Comparison of ENCODE assay signal across 21 cellular contexts in genomic region chr11:59710136-59710847, GRCh38. TPM values are rescaled to one million over a fixed set of nuclear protein-coding genes. Genes with fewer than 3 reads are reported as not detected.
A peak's percentile ranks its signal among the peaks of the same experiment; 100 is the strongest.
DNase-seq lines count a peak whose midpoint lies in the region; ATAC-seq, FAIRE-seq and TF ChIP-seq lines count a peak whose summit lies in the region.
"Had no signal": no experiment of that assay in that cellular context is flagged by ENCODE, and none has a peak within 500 bp of the region (broad histone marks: within the 10 kb centered on the region; RNA-seq: fewer than 3 reads in every experiment).

No MANE protein-coding gene starts in this region.

- TF ChIP-seq POLR2A in endothelial cell of umbilical vein (IDR thresholded peaks at IDR 0.05; ENCODE audit: low read depth, low read length), result no peak

- H3K79me1 ChIP-seq in trophoblast cell (ENCODE audit: low read length), result peaks cover 4% of the 10 kb centered on the region

- no peaks in the 10 kb centered on the region for H3K9me3 Mint-ChIP-seq in HFFc6

- H3K9me3 ChIP-seq in OCI-LY7 (ENCODE audit: low read length) (no peaks in the 10 kb centered on the region), endothelial cell of umbilical vein (replicated peaks; ENCODE audit: control insufficient read depth, insufficient read depth, low read length) (no peaks in the 10 kb centered on the region), trophoblast cell (ENCODE audit: insufficient read depth, low read depth, low read length) (no peaks in the 10 kb centered on the region), right cardiac atrium (ENCODE audit: control insufficient read depth, low read length) (no peaks in the 10 kb centered on the region)
- H3K9me3 ChIP-seq: A549 had no signal

- TF ChIP-seq CTCF in HFFc6 (IDR thresholded peaks at IDR 0.05), result no peak
- TF ChIP-seq CTCF in OCI-LY7 (conservative IDR thresholded peaks at IDR 0.05; ENCODE audit: low read length), result no peak
- TF ChIP-seq CTCF in endothelial cell of umbilical vein (IDR thresholded peaks at IDR 0.05; ENCODE audit: extremely low read depth in 1 of 2, insufficient read depth in 1 of 2, low read depth in 1 of 2, low read length in 2 of 2), result no peak

- WGBS in trophoblast cell (ENCODE audit: extremely low coverage, insufficient coverage, insufficient read length), result no CpG with 5 or more reads among the region's 3 CpGs
- WGBS in right cardiac atrium, result 67% methylated on average over 3 of the region's 3 CpGs

- no peak overlapping the region for H3K4ac ChIP-seq in trophoblast cell (ENCODE audit: low read depth, low read length)

- no peak overlapping the region for H4K8ac ChIP-seq in trophoblast cell (ENCODE audit: low read depth, low read length)

- H3K79me2 ChIP-seq in OCI-LY7 (ENCODE audit: insufficient read depth, low read depth, low read length) (no peaks in the 10 kb centered on the region), endothelial cell of umbilical vein (ENCODE audit: control insufficient read depth, insufficient read depth, low read length) (no peaks in the 10 kb centered on the region), trophoblast cell (ENCODE audit: control insufficient read depth, insufficient read depth, low read length, poor library complexity) (no peaks in the 10 kb centered on the region)

- POLR2A ChIA-PET in OCI-LY7 (lab: Charles Lee) (interaction anchor here (0.6 kb wide), 2 partner anchors 72 to 395 kb away, joined by 5 to 7 read pairs; no protein-coding TSS in a partner anchor), endothelial cell of umbilical vein (lab: Charles Lee) (no interaction called here)

- BruUV-seq in OCI-LY7 (replicated peaks; lab: Mats Ljungman, UMichigan) (no TSS peak), endothelial cell of umbilical vein (replicated peaks; lab: Mats Ljungman, UMichigan) (no TSS peak)

- H4K20me1 ChIP-seq in OCI-LY7 (ENCODE audit: insufficient read depth, low read length) (no peaks in the 10 kb centered on the region), endothelial cell of umbilical vein (replicated peaks; ENCODE audit: control insufficient read depth, extremely low read depth, insufficient read depth, low read length) (no peaks in the 10 kb centered on the region)

- DNase-seq in HFFc6 (peak; percentile 12), OCI-LY7 (ENCODE audit: low spot score) (no peak), endothelial cell of umbilical vein (ENCODE audit: low read depth, low spot score) (no peak), trophoblast cell (no peak), right cardiac atrium (no peak), T-helper 2 cell (no peak), ureter (ENCODE audit: low spot score) (no peak)
- DNase-seq: C1 segment of cervical spinal cord, GF-D8, Kasumi-1, NCI-H1417, NCI-H1930, NCI-H446 treated with DMSO at 0.1 percent for 48 hours, NCI-H748 treated with DMSO at 0.1 percent for 48 hours, SHP77 treated with DMSO at 0.1 percent for 48 hours had no signal

- dilution Hi-C loops in endothelial cell of umbilical vein (cut with MboI; ENCODE audit: extremely low pct_ligation_motif_present, low sequenced_read_pairs), result no loop called here

- ATAC-seq in HG02798 (IDR thresholded peaks at IDR 0.05; ENCODE audit: poor library complexity, unreplicated experiment) (no peak), right cardiac atrium (no peak)
- ATAC-seq: A549 had no signal

- H4K12ac ChIP-seq in trophoblast cell (ENCODE audit: low read depth, low read length), result no peak overlapping the region

- no peaks in the 10 kb centered on the region for H3K9me2 ChIP-seq in OCI-LY7 (ENCODE audit: insufficient read depth, low read length)

- H3K14ac ChIP-seq in trophoblast cell (ENCODE audit: low read length), result no peak overlapping the region

- H3K4me1 ChIP-seq in OCI-LY7 (ENCODE audit: insufficient read depth, low read length, poor library complexity, severe bottlenecking) (no peaks in the 10 kb centered on the region), endothelial cell of umbilical vein (ENCODE audit: control insufficient read depth, extremely low read depth, insufficient read depth, low read length) (peaks cover 18% of the 10 kb centered on the region), trophoblast cell (ENCODE audit: control insufficient read depth in 1 of 2, insufficient read depth in 2 of 2, low read length in 2 of 2) (peaks cover 3% of the 10 kb centered on the region in 2 experiments), right cardiac atrium (ENCODE audit: control insufficient read depth, insufficient read depth, low read length) (no peaks in the 10 kb centered on the region)

- H2AFZ ChIP-seq in OCI-LY7 (ENCODE audit: low read length) (0 out of 2 replicates have a peak overlapping the region, but pooled peaks have one; percentile 9), endothelial cell of umbilical vein (ENCODE audit: low read depth, low read length) (no peak overlapping the region), trophoblast cell (ENCODE audit: insufficient read depth, low read length, poor library complexity) (no peak overlapping the region)

- CTCF ChIA-PET in OCI-LY7 (lab: Charles Lee; ENCODE audit: unreplicated experiment) (no interaction called here), endothelial cell of umbilical vein (lab: Charles Lee) (interaction anchor here (0.9 to 1.3 kb wide), 2 partner anchors 11 to 15 kb away, joined by 3 to 4 read pairs; no protein-coding TSS in a partner anchor)

- peak overlapping the region; percentile 38 for H2BK12ac ChIP-seq in trophoblast cell (ENCODE audit: low read length)

- peak overlapping the region; percentile 77 for H3K4me3 Mint-ChIP-seq in HFFc6

- no peaks in the 10 kb centered on the region for H3K36me3 ChIP-seq in OCI-LY7 (ENCODE audit: insufficient read depth, low read length)
- no peaks in the 10 kb centered on the region for H3K36me3 ChIP-seq in endothelial cell of umbilical vein (ENCODE audit: control insufficient read depth in 2 of 2, extremely low read depth in 1 of 2, insufficient read depth in 2 of 2, low read length in 2 of 2)
- no peaks in the 10 kb centered on the region for H3K36me3 ChIP-seq in trophoblast cell (ENCODE audit: control insufficient read depth in 1 of 2, insufficient read depth in 2 of 2, low read length in 2 of 2)

- no peak overlapping the region for H2AK5ac ChIP-seq in trophoblast cell (ENCODE audit: low read length)

- H3K9ac ChIP-seq in endothelial cell of umbilical vein (replicated peaks; ENCODE audit: extremely low read depth, insufficient read depth, low read length) (no peak overlapping the region), trophoblast cell (ENCODE audit: low read length) (no peak overlapping the region)

- H3K36me3 Mint-ChIP-seq in HFFc6 (ENCODE audit: low read depth), result peaks cover 7% of the 10 kb centered on the region; the same call in 1 of the 2 replicates

- H3K27ac ChIP-seq in OCI-LY7 (ENCODE audit: low read depth, low read length, poor library complexity, severe bottlenecking), result no peak overlapping the region
- H3K27ac ChIP-seq in endothelial cell of umbilical vein (ENCODE audit: insufficient read depth, low read depth, low read length), result no peak overlapping the region
- no peak overlapping the region for H3K27ac ChIP-seq in trophoblast cell (ENCODE audit: low read depth, low read length)
- no peak overlapping the region for H3K27ac ChIP-seq in right cardiac atrium (ENCODE audit: low read length)

- H3K4me1 Mint-ChIP-seq in HFFc6 (ENCODE audit: low read depth), result peaks cover 61% of the 10 kb centered on the region

- H2BK5ac ChIP-seq in trophoblast cell (ENCODE audit: low read depth, low read length, poor library complexity), result no peak overlapping the region

- H3K4me3 ChIP-seq in OCI-LY7 (ENCODE audit: low read depth, low read length, poor library complexity, severe bottlenecking) (no peak overlapping the region), endothelial cell of umbilical vein (replicated peaks in 1 of 3; ENCODE audit: insufficient read depth in 1 of 3, low read depth in 1 of 3, low read length in 3 of 3) (no peak overlapping the region), trophoblast cell (ENCODE audit: low read depth, low read length) (no peak overlapping the region), right cardiac atrium (ENCODE audit: low read length) (no peak overlapping the region)
- H3K4me3 ChIP-seq: A549 had no signal

- no peak overlapping the region for H3K4me2 ChIP-seq in OCI-LY7 (ENCODE audit: low read length)
- no peak overlapping the region for H3K4me2 ChIP-seq in endothelial cell of umbilical vein (ENCODE audit: insufficient read depth, low read length)
- no peak overlapping the region for H3K4me2 ChIP-seq in trophoblast cell (ENCODE audit: low read length)
- H3K4me2 ChIP-seq: A549 had no signal

- H3K27me3 ChIP-seq in endothelial cell of umbilical vein (ENCODE audit: control insufficient read depth in 2 of 2, insufficient read depth in 2 of 2, low read length in 2 of 2) (no peaks in the 10 kb centered on the region), trophoblast cell (ENCODE audit: insufficient read depth, low read length) (no peaks in the 10 kb centered on the region), right cardiac atrium (ENCODE audit: control insufficient read depth, insufficient read depth) (no peaks in the 10 kb centered on the region)

- no peak overlapping the region for H3K23ac ChIP-seq in trophoblast cell (ENCODE audit: low read length)

- H3K27ac Mint-ChIP-seq in HFFc6, result peak overlapping the region; percentile 96

- H4K91ac ChIP-seq in trophoblast cell (ENCODE audit: low read depth, low read length), result no peak overlapping the region

- H2BK120ac ChIP-seq in trophoblast cell (ENCODE audit: insufficient read depth, low read length, poor library complexity), result no peak overlapping the region

- no peaks in the 10 kb centered on the region for H3K27me3 Mint-ChIP-seq in HFFc6 (ENCODE audit: insufficient read depth)

- no peak overlapping the region for H3K18ac ChIP-seq in trophoblast cell (ENCODE audit: low read length)

- no peaks in the 10 kb centered on the region for H3K9me1 ChIP-seq in endothelial cell of umbilical vein (replicated peaks; ENCODE audit: control insufficient read depth, extremely low read depth, insufficient read depth, low read length)

- intact Hi-C loops in OCI-LY7 (cut with micrococcal nuclease; ENCODE audit: unreplicated experiment) (no loop called here), endothelial cell of umbilical vein (cut with micrococcal nuclease) (no loop called here), right cardiac atrium (cut with DNase I) (no loop called here)

- peak; percentile 15 for FAIRE-seq in endothelial cell of umbilical vein (lab: Jason Lieb, UNC)
- FAIRE-seq: A549, GM12891, GM18507, H54, RCC 7860 had no signal

RNA-seq across cellular contexts. Expression of gene OR10V1, which starts 3.4 kb away (rescaled TPM):
- total RNA-seq in HFFc6 (2021; fragmentation: NEBNext Ultra II Directional; extraction: Animal tissue kit (Norgen Biotek cat#: 25700)), result not detected
- total RNA-seq in OCI-LY7 (2014; rRNA removed; shearing (Covaris generic)), result not detected in 2 replicates
- not detected in 2 replicates for total RNA-seq in OCI-LY7 (2022)
- total RNA-seq in endothelial cell of umbilical vein, result not detected in 2 replicates
- not detected in 2 replicates for polyA plus RNA-seq in endothelial cell of umbilical vein
- not detected in 2 replicates for polyA plus RNA-seq in endothelial cell of umbilical vein (2011; cell fraction: cytosol; rRNA removed)
- not detected in 2 replicates for polyA plus RNA-seq in endothelial cell of umbilical vein (2011; cell fraction: nucleus; rRNA removed)
- polyA plus RNA-seq in endothelial cell of umbilical vein (2012), result not detected in 2 replicates
- not detected in 2 replicates for polyA minus RNA-seq in endothelial cell of umbilical vein
- polyA minus RNA-seq in endothelial cell of umbilical vein (2011; cell fraction: cytosol; rRNA and poly(A)+ RNA removed), result not detected
- polyA minus RNA-seq in endothelial cell of umbilical vein (2011; cell fraction: nucleus; rRNA and poly(A)+ RNA removed), result not detected in 2 replicates
- polyA plus RNA-seq in trophoblast cell (2013), result not detected in 2 replicates
- not detected for total RNA-seq in right cardiac atrium
- not detected for polyA plus RNA-seq in right cardiac atrium
- not detected for total RNA-seq in ureter
- polyA plus RNA-seq: A549 had no signal

RNA-seq across cellular contexts. Expression of gene PATL1, which starts 41.5 kb away (rescaled TPM):
- total RNA-seq in HFFc6 (2021; fragmentation: NEBNext Ultra II Directional; extraction: Animal tissue kit (Norgen Biotek cat#: 25700)), result 10 to 100 TPM; 29.0 to 40.3 (median 35.2) TPM
- 14.7 and 15.2 TPM in 2 replicates for total RNA-seq in OCI-LY7 (2014; rRNA removed; shearing (Covaris generic))
- total RNA-seq in OCI-LY7 (2022) (46.3 TPM in 2 replicates), endothelial cell of umbilical vein (33.1 and 38.8 TPM in 2 replicates), right cardiac atrium (10 to 100 TPM; 20.2 to 30.2 (median 23.7) TPM), ureter (38.1 TPM)
- polyA plus RNA-seq in endothelial cell of umbilical vein (33.7 TPM in 2 replicates), right cardiac atrium (11.7 TPM)
- 32.5 and 32.8 TPM in 2 replicates for polyA plus RNA-seq in endothelial cell of umbilical vein (2011; cell fraction: cytosol; rRNA removed)
- polyA plus RNA-seq in endothelial cell of umbilical vein (2011; cell fraction: nucleus; rRNA removed), result 29.2 and 35.6 TPM in 2 replicates
- polyA plus RNA-seq in endothelial cell of umbilical vein (2012), result 26.7 and 30.9 TPM in 2 replicates
- 30.1 and 34.5 TPM in 2 replicates for polyA minus RNA-seq in endothelial cell of umbilical vein
- 13.0 TPM for polyA minus RNA-seq in endothelial cell of umbilical vein (2011; cell fraction: cytosol; rRNA and poly(A)+ RNA removed)
- 12.8 and 25.5 TPM in 2 replicates for polyA minus RNA-seq in endothelial cell of umbilical vein (2011; cell fraction: nucleus; rRNA and poly(A)+ RNA removed)
- 27.1 and 27.2 TPM in 2 replicates for polyA plus RNA-seq in trophoblast cell (2013)

RNA-seq across cellular contexts. Expression of gene STX3, which starts 44.9 kb away (rescaled TPM):
- 10 to 100 TPM; 17.1 to 23.1 (median 19.0) TPM for total RNA-seq in HFFc6 (2021; fragmentation: NEBNext Ultra II Directional; extraction: Animal tissue kit (Norgen Biotek cat#: 25700))
- 20.2 and 27.2 TPM in 2 replicates for total RNA-seq in OCI-LY7 (2014; rRNA removed; shearing (Covaris generic))
- total RNA-seq in OCI-LY7 (2022) (6.4 and 8.4 TPM in 2 replicates), endothelial cell of umbilical vein (45.5 and 49.7 TPM in 2 replicates), right cardiac atrium (10 to 100 TPM in 3 of 4 donors, 1 to 10 TPM in 1; 7.4 to 12.0 (median 10.7) TPM), ureter (31.8 TPM)
- polyA plus RNA-seq in endothelial cell of umbilical vein (38.0 and 40.3 TPM in 2 replicates), right cardiac atrium (7.1 TPM)
- polyA plus RNA-seq in endothelial cell of umbilical vein (2011; cell fraction: cytosol; rRNA removed), result 32.2 and 36.7 TPM in 2 replicates
- 81.8 and 95.7 TPM in 2 replicates for polyA plus RNA-seq in endothelial cell of umbilical vein (2011; cell fraction: nucleus; rRNA removed)
- polyA plus RNA-seq in endothelial cell of umbilical vein (2012), result 37.6 and 39.0 TPM in 2 replicates
- polyA minus RNA-seq in endothelial cell of umbilical vein, result 63.3 and 77.9 TPM in 2 replicates
- 18.4 TPM for polyA minus RNA-seq in endothelial cell of umbilical vein (2011; cell fraction: cytosol; rRNA and poly(A)+ RNA removed)
- 81.2 and 94.1 TPM in 2 replicates for polyA minus RNA-seq in endothelial cell of umbilical vein (2011; cell fraction: nucleus; rRNA and poly(A)+ RNA removed)
- polyA plus RNA-seq in trophoblast cell (2013), result 90.1 and 92.6 TPM in 2 replicates
